In the genomic region with DNA sequence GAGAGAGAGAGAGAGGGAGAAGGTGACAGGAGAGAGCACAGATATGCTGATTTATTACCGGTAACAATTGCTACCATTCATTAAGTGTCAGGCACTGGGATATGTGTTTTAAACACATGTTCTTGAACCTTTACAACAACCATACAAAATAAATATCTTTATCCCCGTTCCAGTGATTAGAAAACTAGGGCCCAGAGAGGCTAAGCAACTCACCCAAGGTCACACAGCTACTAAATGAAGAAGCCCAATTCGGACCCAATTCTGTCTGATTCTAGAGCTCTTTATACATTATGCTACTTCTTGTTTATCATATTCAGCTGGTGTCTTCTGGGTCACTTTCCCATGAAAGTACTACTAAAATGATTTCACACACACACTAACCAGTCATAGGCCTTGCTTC, we compare ENCODE assay signal across 24 cellular contexts.
"Had no signal": no experiment of that assay in that cellular context is flagged by ENCODE, and none has a peak within 500 bp of the region (broad histone marks: within the 10 kb centered on the region; RNA-seq: fewer than 3 reads in every experiment).

No MANE protein-coding gene starts in this region.

- DNase-seq: colonic mucosa; cortex of kidney; effector CD8-positive, alpha-beta T cell; effector memory CD8-positive, alpha-beta T cell; endodermal cell; erythroblast; esophagus squamous epithelium; foreskin fibroblast; foreskin melanocyte; gastrocnemius medialis; glutamatergic neuron; head of caudate nucleus; heart right ventricle; hippocampal formation; left cardiac atrium; left lung; left ventricle myocardium superior; lower lobe of right lung; mesenchymal stem cell; mucosa of descending colon had no signal

- FAIRE-seq: endometrium, islet of Langerhans, keratinocyte had no signal

- H3K9me3 ChIP-seq: colonic mucosa, esophagus squamous epithelium, gastrocnemius medialis, heart right ventricle, left lung, lower lobe of right lung, mucosa of descending colon had no signal

- H3K36me3 ChIP-seq: colonic mucosa, esophagus squamous epithelium, gastrocnemius medialis, heart right ventricle, left lung, lower lobe of right lung had no signal

- H3K4me3 ChIP-seq: colonic mucosa, esophagus squamous epithelium, gastrocnemius medialis, heart right ventricle, left lung, lower lobe of right lung, mucosa of descending colon had no signal

- H3K27me3 ChIP-seq: colonic mucosa, gastrocnemius medialis had no signal

- H3K27ac ChIP-seq: colonic mucosa, epithelial cell of prostate, esophagus squamous epithelium, gastrocnemius medialis, heart right ventricle, left lung, lower lobe of right lung had no signal

- H3K4me1 ChIP-seq: colonic mucosa, esophagus squamous epithelium, gastrocnemius medialis, heart right ventricle, left lung, lower lobe of right lung had no signal
